Comparison of ENCODE assay signal across 19 cellular contexts in genomic region chr12:109966531-109966930, GRCh38.
"Had no signal": no experiment of that assay in that cellular context is flagged by ENCODE, and none has a peak within 500 bp of the region (broad histone marks: within the 10 kb centered on the region; RNA-seq: fewer than 3 reads in every experiment).

No MANE protein-coding gene starts in this region.

- H3K4me1 ChIP-seq: vagina had no signal

- H3K27ac ChIP-seq: gastroesophageal sphincter, left lung, transverse colon, vagina had no signal

- H3K4me3 ChIP-seq: gastroesophageal sphincter, heart left ventricle, left lung, transverse colon, vagina had no signal

- H3K9me3 ChIP-seq: gastroesophageal sphincter, heart left ventricle, left lung, transverse colon, vagina had no signal

- H3K27me3 ChIP-seq: gastroesophageal sphincter, heart left ventricle, left lung, transverse colon, vagina had no signal

- DNase-seq: activated CD4-positive, CD25-positive, alpha-beta regulatory T cell treated with anti-CD3 and anti-CD28 coated beads, Interleukin-2, amount 50 U/mL, for 72 hours; activated gamma-delta T cell; effector CD8-positive, alpha-beta T cell; heart left ventricle; kidney; left lung; stimulated activated CD4-positive, alpha-beta T cell treated with anti-CD3 and anti-CD28 coated beads, Interleukin-12 subunit alpha, Interleukin-12 subunit beta, amount 100 ng/mL, for 4 hours; stimulated activated CD4-positive, alpha-beta T cell treated with anti-CD3 and anti-CD28 coated beads, Interleukin-1b, Interleukin-23, amount 100 ng/mL, for 48 hours; T1000; transverse colon had no signal

- H3K4me1 Mint-ChIP-seq: neural crest cell had no signal

- H3K27ac Mint-ChIP-seq: activated naive CD8-positive, alpha-beta T cell; dendritic cell treated with granulocyte-macrophage colony-stimulating factor and Interleukin-4, amounts not matched to agents 40 ng/mL and 50 ng/mL, for 4 days; progenitor cell of endocrine pancreas; stimulated activated naive CD8-positive, alpha-beta T cell treated with anti-CD3 and anti-CD28 coated beads, Interleukin-15, Interleukin-2, amounts not matched to agents 100 ng/mL and 50 ng/mL, for 24 hours had no signal

- FAIRE-seq: bronchial epithelial cell, kidney had no signal

- H3K9me3 Mint-ChIP-seq: dendritic cell treated with granulocyte-macrophage colony-stimulating factor and Interleukin-4, amounts not matched to agents 40 ng/mL and 50 ng/mL, for 4 days; neural crest cell; stimulated activated naive CD8-positive, alpha-beta T cell treated with anti-CD3 and anti-CD28 coated beads, Interleukin-15, Interleukin-2, amounts not matched to agents 100 ng/mL and 50 ng/mL, for 24 hours had no signal

- H3K27me3 Mint-ChIP-seq: activated naive CD8-positive, alpha-beta T cell; dendritic cell treated with granulocyte-macrophage colony-stimulating factor and Interleukin-4, amounts not matched to agents 40 ng/mL and 50 ng/mL, for 4 days; progenitor cell of endocrine pancreas; stimulated activated naive CD8-positive, alpha-beta T cell treated with anti-CD3 and anti-CD28 coated beads, Interleukin-15, Interleukin-2, amounts not matched to agents 100 ng/mL and 50 ng/mL, for 24 hours had no signal

- H3K4me3 Mint-ChIP-seq: activated naive CD8-positive, alpha-beta T cell; dendritic cell treated with granulocyte-macrophage colony-stimulating factor and Interleukin-4, amounts not matched to agents 40 ng/mL and 50 ng/mL, for 4 days; neural crest cell; stimulated activated naive CD8-positive, alpha-beta T cell treated with anti-CD3 and anti-CD28 coated beads, Interleukin-15, Interleukin-2, amounts not matched to agents 100 ng/mL and 50 ng/mL, for 24 hours had no signal

- ATAC-seq: esophagus mucosa, gastroesophageal sphincter, left lung had no signal
